In the genomic region with DNA sequence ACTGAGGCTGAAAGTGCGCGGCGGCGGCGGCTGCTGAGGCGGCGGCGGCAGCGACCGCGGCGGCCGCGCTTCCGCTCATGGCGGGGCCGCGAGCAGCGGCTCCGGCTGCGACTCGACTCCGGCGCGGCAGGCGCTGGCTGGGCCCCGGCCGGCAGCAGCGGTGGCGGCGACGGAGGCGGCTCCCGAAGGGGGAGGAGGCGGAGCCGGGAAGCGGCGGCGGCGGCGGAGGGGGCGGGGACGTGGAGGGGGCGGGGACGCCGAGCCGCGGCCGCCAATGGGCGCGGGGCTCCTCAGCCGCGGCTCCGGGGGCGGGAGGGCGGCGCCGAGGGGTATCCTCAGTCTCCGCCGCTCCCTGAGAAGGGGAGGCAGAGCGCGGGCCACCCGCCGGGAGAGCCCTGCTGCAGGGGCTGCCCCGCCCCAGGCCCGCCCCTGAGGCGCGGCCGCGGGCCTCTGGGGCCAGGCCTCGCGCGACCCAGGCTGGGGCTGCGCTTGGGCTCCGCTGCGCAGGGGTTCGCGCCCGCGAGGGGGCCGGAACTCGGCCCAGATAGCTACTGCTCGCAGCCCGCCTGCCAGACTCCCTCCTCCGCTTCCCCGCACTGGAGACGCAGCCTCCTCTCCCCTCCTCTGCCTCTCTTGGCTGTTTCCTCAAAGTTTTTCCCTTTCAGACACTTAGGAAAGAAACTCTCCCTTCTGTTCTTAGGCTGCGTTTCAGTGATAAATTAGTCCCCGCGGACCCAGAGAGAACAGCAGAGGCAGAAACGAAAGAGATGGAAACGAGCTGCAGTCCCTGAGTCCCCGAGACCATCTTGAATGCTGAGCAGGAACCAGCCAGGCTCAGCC, we compare ENCODE assay signal across 1 cellular context.
TF ChIP-seq lines count a peak whose summit lies in the region.

No MANE protein-coding gene starts in this region.

TF ChIP-seq in K562, 482 proteins besides CTCF, POLR2A, EP300 and RAD21 (continued from another document and continues in another):
- TF ChIP-seq, protein P1, sequence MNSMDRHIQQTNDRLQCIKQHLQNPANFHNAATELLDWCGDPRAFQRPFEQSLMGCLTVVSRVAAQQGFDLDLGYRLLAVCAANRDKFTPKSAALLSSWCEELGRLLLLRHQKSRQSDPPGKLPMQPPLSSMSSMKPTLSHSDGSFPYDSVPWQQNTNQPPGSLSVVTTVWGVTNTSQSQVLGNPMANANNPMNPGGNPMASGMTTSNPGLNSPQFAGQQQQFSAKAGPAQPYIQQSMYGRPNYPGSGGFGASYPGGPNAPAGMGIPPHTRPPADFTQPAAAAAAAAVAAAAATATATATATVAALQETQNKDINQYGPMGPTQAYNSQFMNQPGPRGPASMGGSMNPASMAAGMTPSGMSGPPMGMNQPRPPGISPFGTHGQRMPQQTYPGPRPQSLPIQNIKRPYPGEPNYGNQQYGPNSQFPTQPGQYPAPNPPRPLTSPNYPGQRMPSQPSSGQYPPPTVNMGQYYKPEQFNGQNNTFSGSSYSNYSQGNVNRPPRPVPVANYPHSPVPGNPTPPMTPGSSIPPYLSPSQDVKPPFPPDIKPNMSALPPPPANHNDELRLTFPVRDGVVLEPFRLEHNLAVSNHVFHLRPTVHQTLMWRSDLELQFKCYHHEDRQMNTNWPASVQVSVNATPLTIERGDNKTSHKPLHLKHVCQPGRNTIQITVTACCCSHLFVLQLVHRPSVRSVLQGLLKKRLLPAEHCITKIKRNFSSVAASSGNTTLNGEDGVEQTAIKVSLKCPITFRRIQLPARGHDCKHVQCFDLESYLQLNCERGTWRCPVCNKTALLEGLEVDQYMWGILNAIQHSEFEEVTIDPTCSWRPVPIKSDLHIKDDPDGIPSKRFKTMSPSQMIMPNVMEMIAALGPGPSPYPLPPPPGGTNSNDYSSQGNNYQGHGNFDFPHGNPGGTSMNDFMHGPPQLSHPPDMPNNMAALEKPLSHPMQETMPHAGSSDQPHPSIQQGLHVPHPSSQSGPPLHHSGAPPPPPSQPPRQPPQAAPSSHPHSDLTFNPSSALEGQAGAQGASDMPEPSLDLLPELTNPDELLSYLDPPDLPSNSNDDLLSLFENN (IDR thresholded peaks at IDR 0.05; ENCODE audit: low read depth in 2 of 2, low read length in 2 of 2), result no peak
- no peak for TF ChIP-seq SAP30 (IDR thresholded peaks at IDR 0.05; ENCODE audit: borderline replicate concordance, insufficient read depth, low read depth, low read length, poor library complexity, severe bottlenecking)
- TF ChIP-seq U2AF1 (optimal IDR thresholded peaks at IDR 0.05; ENCODE audit: low read depth, low read length), result no peak
- TF ChIP-seq ZFX (CRISPR knock-in tag; IDR thresholded peaks at IDR 0.05), result peak; percentile 70
- no peak for TF ChIP-seq PHB2 (IDR thresholded peaks at IDR 0.05; ENCODE audit: low read depth)
- TF ChIP-seq HNRNPUL1 (IDR thresholded peaks at IDR 0.05; ENCODE audit: low read length), result no peak
- no peak for TF ChIP-seq SMAD2 (IDR thresholded peaks at IDR 0.05; ENCODE audit: low read depth, low read length)
- no peak for TF ChIP-seq ZBTB8A (IDR thresholded peaks at IDR 0.05; ENCODE audit: partially characterized antibody)
- no peak for TF ChIP-seq ZNF444 (CRISPR knock-in tag; IDR thresholded peaks at IDR 0.05)
- no peak for TF ChIP-seq BRF1 (IDR thresholded peaks at IDR 0.05; ENCODE audit: borderline replicate concordance, extremely low read depth, insufficient read length)
- peak; percentile 52; the same call in 1 of the 2 replicates for TF ChIP-seq L3MBTL2 (IDR thresholded peaks at IDR 0.05)
- TF ChIP-seq ZNF146 (CRISPR knock-in tag; IDR thresholded peaks at IDR 0.05; ENCODE audit: unreplicated experiment), result no peak
- peak; percentile 68; the same call in 1 of the 2 replicates for TF ChIP-seq PHF8 (IDR thresholded peaks at IDR 0.05; ENCODE audit: borderline replicate concordance, low read length)
- TF ChIP-seq, protein P2, sequence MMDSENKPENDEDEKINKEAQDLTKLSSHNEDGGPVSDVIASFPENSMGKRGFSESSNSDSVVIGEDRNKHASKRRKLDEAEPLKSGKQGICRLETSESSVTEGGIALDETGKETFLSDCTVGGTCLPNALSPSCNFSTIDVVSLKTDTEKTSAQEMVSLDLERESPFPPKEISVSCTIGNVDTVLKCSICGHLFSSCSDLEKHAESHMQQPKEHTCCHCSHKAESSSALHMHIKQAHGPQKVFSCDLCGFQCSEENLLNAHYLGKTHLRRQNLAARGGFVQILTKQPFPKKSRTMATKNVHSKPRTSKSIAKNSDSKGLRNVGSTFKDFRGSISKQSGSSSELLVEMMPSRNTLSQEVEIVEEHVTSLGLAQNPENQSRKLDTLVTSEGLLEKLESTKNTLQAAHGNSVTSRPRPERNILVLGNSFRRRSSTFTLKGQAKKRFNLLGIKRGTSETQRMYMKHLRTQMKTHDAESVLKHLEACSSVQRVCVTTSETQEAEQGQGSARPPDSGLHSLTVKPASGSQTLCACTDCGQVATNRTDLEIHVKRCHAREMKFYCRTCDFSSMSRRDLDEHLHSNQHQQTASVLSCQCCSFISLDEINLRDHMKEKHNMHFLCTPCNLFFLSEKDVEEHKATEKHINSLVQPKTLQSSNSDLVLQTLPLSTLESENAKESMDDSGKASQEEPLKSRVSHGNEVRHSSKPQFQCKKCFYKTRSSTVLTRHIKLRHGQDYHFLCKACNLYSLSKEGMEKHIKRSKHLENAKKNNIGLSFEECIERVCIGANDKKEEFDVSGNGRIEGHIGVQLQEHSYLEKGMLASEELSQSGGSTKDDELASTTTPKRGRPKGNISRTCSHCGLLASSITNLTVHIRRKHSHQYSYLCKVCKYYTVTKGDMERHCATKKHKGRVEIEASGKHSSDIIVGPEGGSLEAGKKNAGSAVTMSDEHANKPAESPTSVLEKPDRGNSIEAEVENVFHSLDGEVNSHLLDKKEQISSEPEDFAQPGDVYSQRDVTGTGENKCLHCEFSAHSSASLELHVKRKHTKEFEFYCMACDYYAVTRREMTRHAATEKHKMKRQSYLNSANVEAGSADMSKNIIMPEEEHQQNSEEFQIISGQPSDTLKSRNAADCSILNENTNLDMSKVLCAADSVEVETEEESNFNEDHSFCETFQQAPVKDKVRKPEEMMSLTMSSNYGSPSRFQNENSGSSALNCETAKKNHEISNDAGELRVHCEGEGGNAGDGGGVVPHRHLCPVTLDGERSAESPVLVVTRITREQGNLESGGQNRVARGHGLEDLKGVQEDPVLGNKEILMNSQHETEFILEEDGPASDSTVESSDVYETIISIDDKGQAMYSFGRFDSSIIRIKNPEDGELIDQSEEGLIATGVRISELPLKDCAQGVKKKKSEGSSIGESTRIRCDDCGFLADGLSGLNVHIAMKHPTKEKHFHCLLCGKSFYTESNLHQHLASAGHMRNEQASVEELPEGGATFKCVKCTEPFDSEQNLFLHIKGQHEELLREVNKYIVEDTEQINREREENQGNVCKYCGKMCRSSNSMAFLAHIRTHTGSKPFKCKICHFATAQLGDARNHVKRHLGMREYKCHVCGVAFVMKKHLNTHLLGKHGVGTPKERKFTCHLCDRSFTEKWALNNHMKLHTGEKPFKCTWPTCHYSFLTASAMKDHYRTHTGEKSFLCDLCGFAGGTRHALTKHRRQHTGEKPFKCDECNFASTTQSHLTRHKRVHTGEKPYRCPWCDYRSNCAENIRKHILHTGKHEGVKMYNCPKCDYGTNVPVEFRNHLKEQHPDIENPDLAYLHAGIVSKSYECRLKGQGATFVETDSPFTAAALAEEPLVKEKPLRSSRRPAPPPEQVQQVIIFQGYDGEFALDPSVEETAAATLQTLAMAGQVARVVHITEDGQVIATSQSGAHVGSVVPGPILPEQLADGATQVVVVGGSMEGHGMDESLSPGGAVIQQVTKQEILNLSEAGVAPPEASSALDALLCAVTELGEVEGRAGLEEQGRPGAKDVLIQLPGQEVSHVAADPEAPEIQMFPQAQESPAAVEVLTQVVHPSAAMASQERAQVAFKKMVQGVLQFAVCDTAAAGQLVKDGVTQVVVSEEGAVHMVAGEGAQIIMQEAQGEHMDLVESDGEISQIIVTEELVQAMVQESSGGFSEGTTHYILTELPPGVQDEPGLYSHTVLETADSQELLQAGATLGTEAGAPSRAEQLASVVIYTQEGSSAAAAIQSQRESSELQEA (IDR thresholded peaks at IDR 0.05; ENCODE audit: low read depth), result no peak
- TF ChIP-seq XRCC5 (IDR thresholded peaks at IDR 0.05; ENCODE audit: low read depth, low read length), result no peak
- TF ChIP-seq HDAC8 (tag; IDR thresholded peaks at IDR 0.05), result no peak
- no peak for TF ChIP-seq U2AF2 (optimal IDR thresholded peaks at IDR 0.05; ENCODE audit: low read depth, low read length)
- no peak for TF ChIP-seq KLF1 (tag; IDR thresholded peaks at IDR 0.05)
- no peak for TF ChIP-seq NR2C1 (IDR thresholded peaks at IDR 0.05)
- TF ChIP-seq NR2C1 (tag; IDR thresholded peaks at IDR 0.05), result no peak
- TF ChIP-seq SMAD3 (CRISPR knock-in tag; conservative IDR thresholded peaks at IDR 0.05), result no peak
- TF ChIP-seq PHF20 (IDR thresholded peaks at IDR 0.05; ENCODE audit: partially characterized antibody), result peak; percentile 74
- peak; percentile 61 for TF ChIP-seq TBP (optimal IDR thresholded peaks at IDR 0.05; ENCODE audit: low read depth, low read length)
- no peak for TF ChIP-seq ZNF174 (CRISPR knock-in tag; IDR thresholded peaks at IDR 0.05)
- TF ChIP-seq, protein P3, sequence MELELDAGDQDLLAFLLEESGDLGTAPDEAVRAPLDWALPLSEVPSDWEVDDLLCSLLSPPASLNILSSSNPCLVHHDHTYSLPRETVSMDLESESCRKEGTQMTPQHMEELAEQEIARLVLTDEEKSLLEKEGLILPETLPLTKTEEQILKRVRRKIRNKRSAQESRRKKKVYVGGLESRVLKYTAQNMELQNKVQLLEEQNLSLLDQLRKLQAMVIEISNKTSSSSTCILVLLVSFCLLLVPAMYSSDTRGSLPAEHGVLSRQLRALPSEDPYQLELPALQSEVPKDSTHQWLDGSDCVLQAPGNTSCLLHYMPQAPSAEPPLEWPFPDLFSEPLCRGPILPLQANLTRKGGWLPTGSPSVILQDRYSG (tag; conservative IDR thresholded peaks at IDR 0.05; ENCODE audit: low read depth), result no peak
- TF ChIP-seq ZBTB7A (IDR thresholded peaks at IDR 0.05; ENCODE audit: borderline replicate concordance, control insufficient read depth, low read depth, low read length), result peak; percentile 64; the same call in 1 of the 2 replicates
- TF ChIP-seq TGIF2 (CRISPR knock-in tag; IDR thresholded peaks at IDR 0.05), result no peak
- TF ChIP-seq, protein P4, sequence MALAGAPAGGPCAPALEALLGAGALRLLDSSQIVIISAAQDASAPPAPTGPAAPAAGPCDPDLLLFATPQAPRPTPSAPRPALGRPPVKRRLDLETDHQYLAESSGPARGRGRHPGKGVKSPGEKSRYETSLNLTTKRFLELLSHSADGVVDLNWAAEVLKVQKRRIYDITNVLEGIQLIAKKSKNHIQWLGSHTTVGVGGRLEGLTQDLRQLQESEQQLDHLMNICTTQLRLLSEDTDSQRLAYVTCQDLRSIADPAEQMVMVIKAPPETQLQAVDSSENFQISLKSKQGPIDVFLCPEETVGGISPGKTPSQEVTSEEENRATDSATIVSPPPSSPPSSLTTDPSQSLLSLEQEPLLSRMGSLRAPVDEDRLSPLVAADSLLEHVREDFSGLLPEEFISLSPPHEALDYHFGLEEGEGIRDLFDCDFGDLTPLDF (CRISPR knock-in tag; IDR thresholded peaks at IDR 0.05), result no peak
- no peak for TF ChIP-seq MXI1 (IDR thresholded peaks at IDR 0.05; ENCODE audit: low read depth, low read length)
- TF ChIP-seq HCFC1 (IDR thresholded peaks at IDR 0.05; ENCODE audit: low read depth, low read length), result no peak
- no peak for TF ChIP-seq ZNF165 (CRISPR knock-in tag; IDR thresholded peaks at IDR 0.05; ENCODE audit: borderline replicate concordance)
- TF ChIP-seq POLR2AphosphoS5 (IDR thresholded peaks at IDR 0.05; ENCODE audit: control insufficient read depth, insufficient read depth, low read depth, low read length), result peak; percentile 55; the same call in 1 of the 2 replicates
- TF ChIP-seq GTF2E2 (tag; IDR thresholded peaks at IDR 0.05), result no peak
- TF ChIP-seq ZNF316 (IDR thresholded peaks at IDR 0.05), result no peak
- TF ChIP-seq, protein P5, sequence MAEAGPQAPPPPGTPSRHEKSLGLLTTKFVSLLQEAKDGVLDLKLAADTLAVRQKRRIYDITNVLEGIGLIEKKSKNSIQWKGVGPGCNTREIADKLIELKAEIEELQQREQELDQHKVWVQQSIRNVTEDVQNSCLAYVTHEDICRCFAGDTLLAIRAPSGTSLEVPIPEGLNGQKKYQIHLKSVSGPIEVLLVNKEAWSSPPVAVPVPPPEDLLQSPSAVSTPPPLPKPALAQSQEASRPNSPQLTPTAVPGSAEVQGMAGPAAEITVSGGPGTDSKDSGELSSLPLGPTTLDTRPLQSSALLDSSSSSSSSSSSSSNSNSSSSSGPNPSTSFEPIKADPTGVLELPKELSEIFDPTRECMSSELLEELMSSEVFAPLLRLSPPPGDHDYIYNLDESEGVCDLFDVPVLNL (CRISPR knock-in tag; IDR thresholded peaks at IDR 0.05; ENCODE audit: low read depth), result no peak
- no peak for TF ChIP-seq ZSCAN29 (IDR thresholded peaks at IDR 0.05)
- no peak for TF ChIP-seq MCM3 (IDR thresholded peaks at IDR 0.05)
- no peak for TF ChIP-seq KDM4B (IDR thresholded peaks at IDR 0.05; ENCODE audit: borderline replicate concordance in 2 of 2, low read depth in 1 of 2)
- no peak for TF ChIP-seq ZNF197 (CRISPR knock-in tag; IDR thresholded peaks at IDR 0.05; ENCODE audit: low read depth)
- no peak for TF ChIP-seq FOXK2 (conservative IDR thresholded peaks at IDR 0.05 in 1 of 2, IDR thresholded peaks at IDR 0.05 in 1 of 2; ENCODE audit: low read depth in 2 of 2)
- no peak for TF ChIP-seq ASH1L (IDR thresholded peaks at IDR 0.05; ENCODE audit: borderline replicate concordance, low read depth, partially characterized antibody)
- no peak for TF ChIP-seq ZNF134 (CRISPR knock-in tag; conservative IDR thresholded peaks at IDR 0.05)
- TF ChIP-seq ESRRA (IDR thresholded peaks at IDR 0.05; ENCODE audit: borderline replicate concordance, low read depth), result 0 out of 2 replicates have a peak, but pooled peaks have one; percentile 19
- TF ChIP-seq ADNP (tag; IDR thresholded peaks at IDR 0.05), result no peak
- TF ChIP-seq, protein P6, sequence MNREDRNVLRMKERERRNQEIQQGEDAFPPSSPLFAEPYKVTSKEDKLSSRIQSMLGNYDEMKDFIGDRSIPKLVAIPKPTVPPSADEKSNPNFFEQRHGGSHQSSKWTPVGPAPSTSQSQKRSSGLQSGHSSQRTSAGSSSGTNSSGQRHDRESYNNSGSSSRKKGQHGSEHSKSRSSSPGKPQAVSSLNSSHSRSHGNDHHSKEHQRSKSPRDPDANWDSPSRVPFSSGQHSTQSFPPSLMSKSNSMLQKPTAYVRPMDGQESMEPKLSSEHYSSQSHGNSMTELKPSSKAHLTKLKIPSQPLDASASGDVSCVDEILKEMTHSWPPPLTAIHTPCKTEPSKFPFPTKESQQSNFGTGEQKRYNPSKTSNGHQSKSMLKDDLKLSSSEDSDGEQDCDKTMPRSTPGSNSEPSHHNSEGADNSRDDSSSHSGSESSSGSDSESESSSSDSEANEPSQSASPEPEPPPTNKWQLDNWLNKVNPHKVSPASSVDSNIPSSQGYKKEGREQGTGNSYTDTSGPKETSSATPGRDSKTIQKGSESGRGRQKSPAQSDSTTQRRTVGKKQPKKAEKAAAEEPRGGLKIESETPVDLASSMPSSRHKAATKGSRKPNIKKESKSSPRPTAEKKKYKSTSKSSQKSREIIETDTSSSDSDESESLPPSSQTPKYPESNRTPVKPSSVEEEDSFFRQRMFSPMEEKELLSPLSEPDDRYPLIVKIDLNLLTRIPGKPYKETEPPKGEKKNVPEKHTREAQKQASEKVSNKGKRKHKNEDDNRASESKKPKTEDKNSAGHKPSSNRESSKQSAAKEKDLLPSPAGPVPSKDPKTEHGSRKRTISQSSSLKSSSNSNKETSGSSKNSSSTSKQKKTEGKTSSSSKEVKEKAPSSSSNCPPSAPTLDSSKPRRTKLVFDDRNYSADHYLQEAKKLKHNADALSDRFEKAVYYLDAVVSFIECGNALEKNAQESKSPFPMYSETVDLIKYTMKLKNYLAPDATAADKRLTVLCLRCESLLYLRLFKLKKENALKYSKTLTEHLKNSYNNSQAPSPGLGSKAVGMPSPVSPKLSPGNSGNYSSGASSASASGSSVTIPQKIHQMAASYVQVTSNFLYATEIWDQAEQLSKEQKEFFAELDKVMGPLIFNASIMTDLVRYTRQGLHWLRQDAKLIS (CRISPR knock-in tag; IDR thresholded peaks at IDR 0.05), result no peak
- TF ChIP-seq ZNF133 (CRISPR knock-in tag; IDR thresholded peaks at IDR 0.05), result no peak
